9 cellular contexts compared by ENCODE assay signal in the genomic region with DNA sequence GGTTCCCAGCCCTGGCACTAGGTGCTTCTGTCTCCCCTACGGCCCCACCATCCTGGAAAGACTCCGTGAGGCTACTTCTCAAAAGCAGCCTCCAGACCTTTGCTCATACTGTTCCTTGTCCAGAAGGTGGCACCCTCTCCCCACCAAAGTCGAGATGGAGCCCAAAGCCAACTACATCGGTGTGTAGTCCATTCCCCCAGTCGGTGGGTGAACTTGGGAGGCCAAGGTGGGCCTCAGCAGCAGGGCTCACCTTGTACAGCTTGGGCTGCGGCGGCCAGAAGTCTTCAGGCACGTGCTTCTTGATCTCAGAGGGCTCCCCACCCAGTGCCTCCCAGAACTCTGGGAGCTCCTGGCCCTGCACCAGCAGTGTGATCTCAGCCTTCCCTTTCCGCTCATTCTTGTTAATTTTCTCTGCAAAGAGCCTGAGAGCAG. TPM values are rescaled to one million over a fixed set of nuclear protein-coding genes. Genes with fewer than 3 reads are reported as not detected.
DNase-seq lines count a peak whose midpoint lies in the region; ATAC-seq and TF ChIP-seq lines count a peak whose summit lies in the region.
"Had no signal": no experiment of that assay in that cellular context is flagged by ENCODE, and none has a peak within 500 bp of the region (broad histone marks: within the 10 kb centered on the region; RNA-seq: fewer than 3 reads in every experiment).

No MANE protein-coding gene starts in this region.

- no peaks in the 10 kb centered on the region for H3K27me3 Mint-ChIP-seq in activated naive CD4-positive, alpha-beta T cell treated with anti-CD3 and anti-CD28 coated beads, Interleukin-2, amount 10 ng/mL, durations not matched to agents 7 days and 5 days
- H3K27me3 Mint-ChIP-seq: activated naive CD4-positive, alpha-beta T cell treated with anti-CD3 and anti-CD28 coated beads, Interleukin-2, amount 50 U/mL, for 24 hours had no signal

- H3K4me3 Mint-ChIP-seq in activated naive CD4-positive, alpha-beta T cell treated with anti-CD3 and anti-CD28 coated beads, Interleukin-2, amount 10 ng/mL, durations not matched to agents 7 days and 5 days: no peak overlapping the region
- H3K4me3 Mint-ChIP-seq: activated naive CD4-positive, alpha-beta T cell treated with anti-CD3 and anti-CD28 coated beads, Interleukin-2, amount 50 U/mL, for 24 hours had no signal

- intact Hi-C loops in posterior cingulate gyrus (cut with DNase I): no loop called here

- no peak overlapping the region for H3K4me3 ChIP-seq in LNCaP clone FGC (ENCODE audit: low read depth, low read length)

- CTCF ChIA-PET in activated naive CD4-positive, alpha-beta T cell treated with anti-CD3 and anti-CD28 coated beads, Interleukin-2, amount 10 ng/mL, durations not matched to agents 7 days and 5 days (lab: Charles Lee): interaction anchor here (0.8 to 1.7 kb wide), 4 partner anchors 8 to 72 kb away, joined by 3 to 6 read pairs (median 4); no protein-coding TSS in a partner anchor

- peaks cover 41% of the 10 kb centered on the region for H3K36me3 Mint-ChIP-seq in activated naive CD4-positive, alpha-beta T cell treated with anti-CD3 and anti-CD28 coated beads, Interleukin-2, amount 10 ng/mL, durations not matched to agents 7 days and 5 days

- ATAC-seq in GM21381 (IDR thresholded peaks at IDR 0.05; ENCODE audit: unreplicated experiment): no peak
- ATAC-seq in HG02981 (IDR thresholded peaks at IDR 0.05; ENCODE audit: unreplicated experiment): no peak

- DNase-seq in DMS79 (lab: John Stamatoyannopoulos, UW): peak; percentile 8
- no peak for DNase-seq in LNCaP clone FGC (ENCODE audit: low read depth)
- DNase-seq in SK-MEL-5 (ENCODE audit: low read depth, low spot score): peak; percentile 84
- DNase-seq in activated naive CD4-positive, alpha-beta T cell treated with anti-CD3 and anti-CD28 coated beads, Interleukin-2, amount 10 ng/mL, durations not matched to agents 7 days and 5 days: peak; percentile 81
- DNase-seq in germinal center (ENCODE audit: low spot score): peak; percentile 87
- peak; percentile 53 to 95 (median 76) for DNase-seq in posterior cingulate gyrus

- H3K9me3 Mint-ChIP-seq in activated naive CD4-positive, alpha-beta T cell treated with anti-CD3 and anti-CD28 coated beads, Interleukin-2, amount 10 ng/mL, durations not matched to agents 7 days and 5 days: no peaks in the 10 kb centered on the region
- H3K9me3 Mint-ChIP-seq: activated naive CD4-positive, alpha-beta T cell treated with anti-CD3 and anti-CD28 coated beads, Interleukin-2, amount 50 U/mL, for 24 hours had no signal

- H3K27ac Mint-ChIP-seq in activated naive CD4-positive, alpha-beta T cell treated with anti-CD3 and anti-CD28 coated beads, Interleukin-2, amount 10 ng/mL, durations not matched to agents 7 days and 5 days: peak overlapping the region; percentile 20
- H3K27ac Mint-ChIP-seq: activated naive CD4-positive, alpha-beta T cell treated with anti-CD3 and anti-CD28 coated beads, Interleukin-2, amount 50 U/mL, for 24 hours had no signal

- TF ChIP-seq CTCF in LNCaP clone FGC (IDR thresholded peaks at IDR 0.05; ENCODE audit: control insufficient read depth, extremely low read depth, insufficient read depth): peak; percentile 73

- H3K4me1 Mint-ChIP-seq in activated naive CD4-positive, alpha-beta T cell treated with anti-CD3 and anti-CD28 coated beads, Interleukin-2, amount 10 ng/mL, durations not matched to agents 7 days and 5 days: peaks cover 5% of the 10 kb centered on the region

- in situ Hi-C loops in SK-MEL-5 (cut with HindIII; ENCODE audit: low pct_unique_long_range_greater_than_20kb, low sequenced_read_pairs): no loop called here

RNA-seq across cellular contexts. Expression of a gene that starts 10.2 kb away (rescaled TPM):
- 96.0 and 113 TPM in 2 replicates for total RNA-seq in SK-MEL-5 (2014; rRNA removed; shearing (Covaris generic))
- polyA plus RNA-seq in SK-MEL-5 (2015; cell fraction: cytosol; rRNA removed): 125 and 164 TPM in 2 replicates
- 327 and 369 TPM in 2 replicates for polyA plus RNA-seq in SK-MEL-5 (2015; cell fraction: nucleus; rRNA removed)

RNA-seq across cellular contexts. Expression of a gene that starts 12.1 kb away (rescaled TPM):
- total RNA-seq in SK-MEL-5 (2014; rRNA removed; shearing (Covaris generic)): 5.4 TPM in 2 replicates
- polyA plus RNA-seq in SK-MEL-5 (2015; cell fraction: cytosol; rRNA removed): 5.2 and 8.6 TPM in 2 replicates
- polyA plus RNA-seq in SK-MEL-5 (2015; cell fraction: nucleus; rRNA removed): 8.6 and 9.4 TPM in 2 replicates

RNA-seq across cellular contexts. Expression of a gene that starts 22.9 kb away (rescaled TPM):
- total RNA-seq in SK-MEL-5 (2014; rRNA removed; shearing (Covaris generic)): 16.9 and 18.0 TPM in 2 replicates
- polyA plus RNA-seq in SK-MEL-5 (2015; cell fraction: cytosol; rRNA removed): 49.7 and 66.4 TPM in 2 replicates
- 23.5 and 29.6 TPM in 2 replicates for polyA plus RNA-seq in SK-MEL-5 (2015; cell fraction: nucleus; rRNA removed)
